In the genomic region with DNA sequence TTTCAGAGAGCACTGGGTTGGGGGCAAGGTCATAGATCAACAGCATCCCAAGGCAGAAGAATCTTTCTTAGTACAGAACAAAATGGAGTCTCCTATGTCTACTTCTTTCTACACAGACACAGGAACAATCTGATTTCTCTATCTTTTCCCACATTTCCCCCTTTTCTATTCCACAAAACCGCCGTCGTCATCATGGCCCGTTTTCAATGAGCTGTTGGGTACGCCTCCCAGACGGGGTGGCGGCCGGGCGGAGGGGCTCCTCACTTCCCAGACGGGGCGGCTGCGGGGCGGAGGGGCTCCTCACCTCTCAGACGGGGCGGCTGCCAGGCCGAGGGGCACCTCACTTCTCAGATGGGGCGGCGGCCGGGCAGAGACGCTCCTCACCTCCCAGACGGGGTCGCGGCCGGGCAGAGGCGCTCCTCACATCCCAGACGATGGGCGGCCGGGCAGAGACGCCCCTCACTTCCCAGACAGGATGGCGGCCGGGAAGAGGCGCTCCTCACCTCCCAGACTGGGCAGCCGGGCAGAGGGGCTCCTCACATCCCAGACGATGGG, we compare ENCODE assay signal across 9 cellular contexts. TPM values are rescaled to one million over a fixed set of nuclear protein-coding genes. Genes with fewer than 3 reads are reported as not detected.
A peak's percentile ranks its signal among the peaks of the same experiment; 100 is the strongest.
DNase-seq lines count a peak whose midpoint lies in the region; ATAC-seq, FAIRE-seq and TF ChIP-seq lines count a peak whose summit lies in the region.
"Not testable (repeated sequence)": the region's sequence is repeated elsewhere in the genome, so short reads cannot be mapped to it uniquely, and the experiment has no call there.
"Had no signal": no experiment of that assay in that cellular context is flagged by ENCODE, and none has a peak within 500 bp of the region (broad histone marks: within the 10 kb centered on the region; RNA-seq: fewer than 3 reads in every experiment).

No MANE protein-coding gene starts in this region.

- 5% methylated on average over 14 of the region's 34 CpGs for WGBS in K562 (ENCODE audit: insufficient coverage, low coverage, missing lambda C conversion rate)
- 94% methylated on average over 24 of the region's 34 CpGs for WGBS in esophagus muscularis mucosa
- WGBS in right cardiac atrium: 97% methylated on average over 32 of the region's 34 CpGs

- not testable (repeated sequence) for H3K9me1 ChIP-seq in K562 (ENCODE audit: control insufficient read depth, insufficient read depth, low read length)

- H3K9me3 ChIP-seq in K562 (replicated peaks; ENCODE audit: control insufficient read depth, insufficient read depth, low read depth, low read length); esophagus muscularis mucosa; right cardiac atrium (ENCODE audit: control insufficient read depth, low read length): not testable (repeated sequence)

- H3K27me3 Mint-ChIP-seq in glutamatergic neuron (ENCODE audit: unreplicated experiment): not testable (repeated sequence)

- not testable (repeated sequence) for H3K4me1 Mint-ChIP-seq in glutamatergic neuron (ENCODE audit: low read depth, unreplicated experiment)

- not testable (repeated sequence) for H3K36me3 ChIP-seq in K562 (ENCODE audit: control insufficient read depth, insufficient read depth, low read length); esophagus muscularis mucosa

- DNase-seq in activated gamma-delta T cell (lab: John Stamatoyannopoulos, UW) (peak; percentile 8), esophagus muscularis mucosa (ENCODE audit: extremely low spot score) (peak; percentile 53), glutamatergic neuron (peak; percentile 20), Right ventricle myocardium superior (peak; percentile 39), right cardiac atrium (peak in 2 of 3 donors; percentile 45 to 59)
- DNase-seq in K562 (ENCODE audit: extremely low read depth in 1 of 4, low spot score in 3 of 4): not testable (repeated sequence)

- not testable (repeated sequence) for H3K27ac Mint-ChIP-seq in glutamatergic neuron (ENCODE audit: unreplicated experiment)

- intact Hi-C loops in K562 (cut with micrococcal nuclease); esophagus muscularis mucosa (cut with DNase I); Right ventricle myocardium superior (cut with DNase I); right cardiac atrium (cut with DNase I): not testable (repeated sequence)

- POLR2A ChIA-PET in K562 (lab: Yijun Ruan, JAX): not testable (repeated sequence)

- TF ChIP-seq POLR2A in K562 (conservative IDR thresholded peaks at IDR 0.05); esophagus muscularis mucosa (IDR thresholded peaks at IDR 0.05; ENCODE audit: low read depth): not testable (repeated sequence)

- ATAC-seq in K562; Right ventricle myocardium superior (ENCODE audit: poor library complexity); right cardiac atrium: not testable (repeated sequence)

- not testable (repeated sequence) for H3K79me2 ChIP-seq in K562 (ENCODE audit: control insufficient read depth, insufficient read depth, low read length)

- TF ChIP-seq EP300 in K562 (IDR thresholded peaks at IDR 0.05; ENCODE audit: low read length); esophagus muscularis mucosa (IDR thresholded peaks at IDR 0.05): not testable (repeated sequence)

- CTCF ChIA-PET in K562 (lab: Yijun Ruan, JAX; ENCODE audit: low intra/inter-chr PET ratio): interaction anchor here (0.7 kb wide), 1 partner anchor 97 kb away, joined by 4 read pairs; no protein-coding TSS in a partner anchor

- not testable (repeated sequence) for TF ChIP-seq CTCF in K562 (IDR thresholded peaks at IDR 0.05 in 2 of 3, conservative IDR thresholded peaks at IDR 0.05 in 1 of 3; ENCODE audit: insufficient read depth in 2 of 3, low read depth in 1 of 3, low read length in 3 of 3); esophagus muscularis mucosa (IDR thresholded peaks at IDR 0.05); glutamatergic neuron (IDR thresholded peaks at IDR 0.05; ENCODE audit: partially characterized antibody, unreplicated experiment)

- H3K4me3 ChIP-seq in K562; esophagus muscularis mucosa; right cardiac atrium (ENCODE audit: low read length): not testable (repeated sequence)

- not testable (repeated sequence) for H4K20me1 ChIP-seq in K562 (replicated peaks; ENCODE audit: control insufficient read depth, insufficient read depth, low read length)

- not testable (repeated sequence) for H3K4me1 ChIP-seq in K562 (replicated peaks in 1 of 2; ENCODE audit: control insufficient read depth in 2 of 2, insufficient read depth in 2 of 2, low read length in 2 of 2); esophagus muscularis mucosa; right cardiac atrium (ENCODE audit: control insufficient read depth, insufficient read depth, low read length)

- H3K4me3 Mint-ChIP-seq in glutamatergic neuron (ENCODE audit: unreplicated experiment): not testable (repeated sequence)

- not testable (repeated sequence) for H3K9ac ChIP-seq in K562 (ENCODE audit: insufficient read depth in 1 of 2, low read depth in 2 of 2, low read length in 2 of 2)

- not testable (repeated sequence) for BruUV-seq in K562 (replicated peaks; lab: Mats Ljungman, UMichigan)

- not testable (repeated sequence) for H3K27me3 ChIP-seq in K562 (ENCODE audit: control insufficient read depth in 2 of 2, insufficient read depth in 2 of 2, low read length in 2 of 2); esophagus muscularis mucosa; right cardiac atrium (ENCODE audit: control insufficient read depth, insufficient read depth)

- H3K4me2 ChIP-seq in K562 (ENCODE audit: insufficient read depth, low read length): not testable (repeated sequence)

- not testable (repeated sequence) for TF ChIP-seq RAD21 in K562 (CRISPR knock-in tag; conservative IDR thresholded peaks at IDR 0.05 in 1 of 2, IDR thresholded peaks at IDR 0.05 in 1 of 2)

- in situ Hi-C loops in K562 (cut with MboI): not testable (repeated sequence)

- not testable (repeated sequence) for H3K27ac ChIP-seq in K562 (ENCODE audit: extremely low read depth, low read depth, low read length); esophagus muscularis mucosa (replicated peaks in 1 of 4); right cardiac atrium (ENCODE audit: low read length)

- H3K36me3 Mint-ChIP-seq in glutamatergic neuron (ENCODE audit: unreplicated experiment): not testable (repeated sequence)

- not testable (repeated sequence) for H2AFZ ChIP-seq in K562 (ENCODE audit: low read depth, low read length)

- H3K9me3 Mint-ChIP-seq in glutamatergic neuron (ENCODE audit: unreplicated experiment): not testable (repeated sequence)

- not testable (repeated sequence) for FAIRE-seq in K562 (lab: Jason Lieb, UNC)

TF ChIP-seq in K562, 482 proteins besides CTCF, POLR2A, EP300 and RAD21:
- TF ChIP-seq ZNF75A (CRISPR knock-in tag; IDR thresholded peaks at IDR 0.05): peak; percentile 67; the same call in 1 of the 2 replicates

RNA-seq across cellular contexts. Expression of a gene that starts 29.8 kb away (rescaled TPM):
- not detected in 2 replicates for total RNA-seq in K562 (2011; cell fraction: chromatin; rRNA removed; ENCODE audit: low replicate concordance)
- 0.13 TPM in 1 of 2 replicates, not detected in the other for total RNA-seq in K562 (2011; cell fraction: nucleolus; rRNA removed)
- total RNA-seq in K562 (2011; cell fraction: nucleoplasm; rRNA removed): not detected in 2 replicates
- total RNA-seq in K562 (2014; rRNA removed) (0.05 and 0.16 TPM in 2 replicates), K562 (2014; rRNA removed; fragmentation: Illumina TruSeq; extraction: Trizol) (0.11 and 0.16 TPM in 2 replicates), K562 (2015; rRNA removed; fragmentation: Illumina TruSeq; extraction: Trizol) (0.14 and 0.23 TPM in 2 replicates), K562 (2021) (0.51 and 0.58 TPM in 2 replicates), esophagus muscularis mucosa (10 to 100 TPM; 33.4 to 68.8 (median 46.4) TPM), glutamatergic neuron (ENCODE audit: unreplicated experiment) (20.2 TPM), Right ventricle myocardium superior (4.1 TPM), right cardiac atrium (10 to 100 TPM; 14.5 to 79.9 (median 28.5) TPM)
- polyA plus RNA-seq in K562 (2011; rRNA removed) (not detected in 2 replicates), K562 (2014; fragmentation: Illumina TruSeq; extraction: Trizol) (0.19 and 0.24 TPM in 2 replicates), K562 (2014; fragmentation: Nextera tagmentation; extraction: Ambion mirVana) (under 1 TPM; 0.04 to 0.11 TPM), K562 (2014; rRNA removed) (0.03 TPM in 1 of 2 replicates, not detected in the other), right cardiac atrium (19.7 TPM)
- polyA plus RNA-seq in K562 (2011; cell fraction: cytosol; rRNA removed): 0.03 and 0.12 TPM in 2 replicates
- polyA plus RNA-seq in K562 (2011; cell fraction: nucleus; rRNA removed): 0.06 TPM in 1 of 2 replicates, not detected in the other
- polyA plus RNA-seq in K562 (2012): 0.33 and 0.69 TPM in 2 replicates
- polyA minus RNA-seq in K562 (2011; rRNA and poly(A)+ RNA removed): 0.03 TPM in 1 of 2 replicates, not detected in the other
- 2.6 and 3.0 TPM in 2 replicates for polyA minus RNA-seq in K562 (2011; cell fraction: cytosol; rRNA and poly(A)+ RNA removed)
- 0.13 and 0.33 TPM in 2 replicates for polyA minus RNA-seq in K562 (2011; cell fraction: nucleus; rRNA and poly(A)+ RNA removed)
- total RNA-seq: B cell; CD4-positive, alpha-beta memory T cell; CD4-positive, CD25-positive, alpha-beta regulatory T cell had no signal
